In the genomic region with DNA sequence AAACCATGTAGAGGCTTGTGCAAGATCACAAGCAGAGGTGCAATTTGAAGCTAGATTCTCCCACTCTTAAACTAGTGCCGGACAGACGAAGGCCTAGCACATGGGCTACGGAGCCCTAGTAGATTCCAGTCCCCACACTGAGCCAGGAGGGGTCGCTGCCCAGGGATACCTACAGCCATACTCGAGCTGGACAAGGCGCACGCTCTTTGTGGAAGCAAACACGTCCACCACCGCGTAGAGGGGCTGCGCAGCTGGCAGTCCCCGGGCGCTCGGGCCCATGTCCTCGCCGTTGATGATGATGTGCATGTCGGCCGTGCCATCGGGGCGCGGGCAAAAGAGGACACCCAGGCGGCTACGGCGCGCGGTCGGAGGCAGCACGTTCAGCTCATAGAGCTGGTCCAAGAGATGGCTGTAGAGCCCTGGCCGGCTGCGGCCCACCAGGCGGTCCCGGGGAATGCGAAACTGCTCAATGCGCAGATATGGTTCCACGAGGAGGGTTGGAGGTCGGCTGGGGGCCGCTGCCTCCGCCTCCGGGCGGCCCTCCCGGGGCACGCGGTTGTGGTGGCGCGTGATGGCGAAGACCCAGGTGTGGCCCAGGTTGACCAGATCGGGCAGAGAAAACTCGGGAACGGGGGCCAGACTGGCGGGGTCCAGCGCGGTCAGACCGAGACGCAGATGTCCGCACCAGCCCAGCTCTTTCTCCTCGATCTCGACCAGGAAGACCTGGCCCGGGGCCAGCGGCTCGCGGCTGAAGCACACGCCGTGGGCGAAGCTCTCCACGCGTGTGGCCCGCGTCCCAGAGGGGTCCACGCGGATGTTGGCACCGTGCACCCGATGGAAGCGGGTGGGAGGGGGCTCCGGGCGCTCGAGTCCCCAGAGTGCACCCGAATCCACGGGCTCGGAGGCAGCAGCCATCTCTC, we compare ENCODE assay signal across 1 cellular context.
TF ChIP-seq lines count a peak whose summit lies in the region.

No MANE protein-coding gene starts in this region.

TF ChIP-seq in HepG2, 621 proteins besides CTCF, POLR2A, EP300 and RAD21 (continued from another document and continues in another):
- TF ChIP-seq, protein P1, sequence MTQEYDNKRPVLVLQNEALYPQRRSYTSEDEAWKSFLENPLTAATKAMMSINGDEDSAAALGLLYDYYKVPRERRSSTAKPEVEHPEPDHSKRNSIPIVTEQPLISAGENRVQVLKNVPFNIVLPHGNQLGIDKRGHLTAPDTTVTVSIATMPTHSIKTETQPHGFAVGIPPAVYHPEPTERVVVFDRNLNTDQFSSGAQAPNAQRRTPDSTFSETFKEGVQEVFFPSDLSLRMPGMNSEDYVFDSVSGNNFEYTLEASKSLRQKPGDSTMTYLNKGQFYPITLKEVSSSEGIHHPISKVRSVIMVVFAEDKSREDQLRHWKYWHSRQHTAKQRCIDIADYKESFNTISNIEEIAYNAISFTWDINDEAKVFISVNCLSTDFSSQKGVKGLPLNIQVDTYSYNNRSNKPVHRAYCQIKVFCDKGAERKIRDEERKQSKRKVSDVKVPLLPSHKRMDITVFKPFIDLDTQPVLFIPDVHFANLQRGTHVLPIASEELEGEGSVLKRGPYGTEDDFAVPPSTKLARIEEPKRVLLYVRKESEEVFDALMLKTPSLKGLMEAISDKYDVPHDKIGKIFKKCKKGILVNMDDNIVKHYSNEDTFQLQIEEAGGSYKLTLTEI (CRISPR knock-in tag; conservative IDR thresholded peaks at IDR 0.05) = no peak
- TF ChIP-seq ZNF557 (CRISPR knock-in tag; IDR thresholded peaks at IDR 0.05) = 0 out of 2 replicates have a peak, but pooled peaks have one; percentile 69
- no peak for TF ChIP-seq HNRNPUL1 (IDR thresholded peaks at IDR 0.05; ENCODE audit: low read depth, low read length)
- no peak for TF ChIP-seq AHDC1 (CRISPR knock-in tag; IDR thresholded peaks at IDR 0.05; ENCODE audit: borderline replicate concordance)
- TF ChIP-seq ZNF44 (CRISPR knock-in tag; IDR thresholded peaks at IDR 0.05) = peak; percentile 76; the same call in 1 of the 2 replicates
- no peak for TF ChIP-seq CSRNP2 (CRISPR knock-in tag; conservative IDR thresholded peaks at IDR 0.05; ENCODE audit: low read depth)
- TF ChIP-seq NFIB (CRISPR knock-in tag; IDR thresholded peaks at IDR 0.05; ENCODE audit: borderline replicate concordance) = no peak; the same call in 1 of the 2 replicates
- peak; percentile 72 for TF ChIP-seq MEIS2 (CRISPR knock-in tag; IDR thresholded peaks at IDR 0.05)
- TF ChIP-seq, protein P2, sequence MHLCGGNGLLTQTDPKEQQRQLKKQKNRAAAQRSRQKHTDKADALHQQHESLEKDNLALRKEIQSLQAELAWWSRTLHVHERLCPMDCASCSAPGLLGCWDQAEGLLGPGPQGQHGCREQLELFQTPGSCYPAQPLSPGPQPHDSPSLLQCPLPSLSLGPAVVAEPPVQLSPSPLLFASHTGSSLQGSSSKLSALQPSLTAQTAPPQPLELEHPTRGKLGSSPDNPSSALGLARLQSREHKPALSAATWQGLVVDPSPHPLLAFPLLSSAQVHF (CRISPR knock-in tag; IDR thresholded peaks at IDR 0.05) = no peak
- TF ChIP-seq ZBTB42 (CRISPR knock-in tag; IDR thresholded peaks at IDR 0.05) = peak; percentile 85; the same call in 1 of the 2 replicates
- TF ChIP-seq NFYB (CRISPR knock-in tag; IDR thresholded peaks at IDR 0.05) = peak; percentile 42; the same call in 1 of the 2 replicates
- TF ChIP-seq RAD51 (IDR thresholded peaks at IDR 0.05; ENCODE audit: borderline replicate concordance) = no peak
- no peak for TF ChIP-seq ZNF530 (CRISPR knock-in tag; IDR thresholded peaks at IDR 0.05; ENCODE audit: low read depth)
- TF ChIP-seq RERE (CRISPR knock-in tag; IDR thresholded peaks at IDR 0.05; ENCODE audit: low read depth) = no peak
- 0 out of 2 replicates have a peak, but pooled peaks have one; percentile 55 for TF ChIP-seq ZNF138 (CRISPR knock-in tag; IDR thresholded peaks at IDR 0.05; ENCODE audit: low read depth)
- TF ChIP-seq SETDB1 (CRISPR knock-in tag; IDR thresholded peaks at IDR 0.05; ENCODE audit: borderline replicate concordance) = peak; percentile 84
- TF ChIP-seq HNF4G (IDR thresholded peaks at IDR 0.05; ENCODE audit: borderline replicate concordance, low read depth, low read length) = no peak; the same call in 1 of the 2 replicates
- no peak for TF ChIP-seq HNF4G (CRISPR knock-in tag; IDR thresholded peaks at IDR 0.05; ENCODE audit: borderline replicate concordance, low read depth)
- TF ChIP-seq, protein P3, sequence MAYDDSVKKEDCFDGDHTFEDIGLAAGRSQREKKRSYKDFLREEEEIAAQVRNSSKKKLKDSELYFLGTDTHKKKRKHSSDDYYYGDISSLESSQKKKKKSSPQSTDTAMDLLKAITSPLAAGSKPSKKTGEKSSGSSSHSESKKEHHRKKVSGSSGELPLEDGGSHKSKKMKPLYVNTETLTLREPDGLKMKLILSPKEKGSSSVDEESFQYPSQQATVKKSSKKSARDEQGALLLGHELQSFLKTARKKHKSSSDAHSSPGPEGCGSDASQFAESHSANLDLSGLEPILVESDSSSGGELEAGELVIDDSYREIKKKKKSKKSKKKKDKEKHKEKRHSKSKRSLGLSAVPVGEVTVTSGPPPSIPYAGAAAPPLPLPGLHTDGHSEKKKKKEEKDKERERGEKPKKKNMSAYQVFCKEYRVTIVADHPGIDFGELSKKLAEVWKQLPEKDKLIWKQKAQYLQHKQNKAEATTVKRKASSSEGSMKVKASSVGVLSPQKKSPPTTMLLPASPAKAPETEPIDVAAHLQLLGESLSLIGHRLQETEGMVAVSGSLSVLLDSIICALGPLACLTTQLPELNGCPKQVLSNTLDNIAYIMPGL (CRISPR knock-in tag; IDR thresholded peaks at IDR 0.05; ENCODE audit: borderline replicate concordance in 1 of 2, low read depth in 1 of 2) = peak; percentile 96 to 99
- TF ChIP-seq AKNA (CRISPR knock-in tag; IDR thresholded peaks at IDR 0.05; ENCODE audit: borderline replicate concordance) = no peak
